ENCODE assay signal across 23 cellular contexts in genomic region chr6:38955876-38956275, GRCh38.
A peak's percentile ranks its signal among the peaks of the same experiment; 100 is the strongest.
DNase-seq lines count a peak whose midpoint lies in the region; ATAC-seq and TF ChIP-seq lines count a peak whose summit lies in the region.
"Had no signal": no experiment of that assay in that cellular context is flagged by ENCODE, and none has a peak within 500 bp of the region (broad histone marks: within the 10 kb centered on the region; RNA-seq: fewer than 3 reads in every experiment).

No MANE protein-coding gene starts in this region.

- H3K27ac Mint-ChIP-seq in Caco-2 (ENCODE audit: unreplicated experiment) = no peak overlapping the region
- H3K27ac Mint-ChIP-seq: CD4-positive, CD25-positive, alpha-beta regulatory T cell; IgD-negative memory B cell had no signal

- intact Hi-C loops in Right ventricle myocardium inferior (cut with DNase I) (no loop called here), cardiac septum (cut with DNase I) (no loop called here), left ventricle myocardium superior (cut with micrococcal nuclease) (no loop called here), Caco-2 (cut with micrococcal nuclease; ENCODE audit: unreplicated experiment) (no loop called here)

- H3K4me3 ChIP-seq in Caco-2 (ENCODE audit: low read depth, low read length) = no peak overlapping the region
- H3K4me3 ChIP-seq: SJSA1 had no signal

- H3K4me1 Mint-ChIP-seq in Caco-2 (ENCODE audit: low read depth, unreplicated experiment) = no peaks in the 10 kb centered on the region
- H3K4me1 Mint-ChIP-seq: CD4-positive, CD25-positive, alpha-beta regulatory T cell had no signal

- ATAC-seq in Right ventricle myocardium inferior (peak; percentile 60), left ventricle myocardium superior (peak; percentile 85), HG03159 (IDR thresholded peaks at IDR 0.05; ENCODE audit: unreplicated experiment) (no peak)
- ATAC-seq: PC-3 had no signal

- CTCF ChIA-PET in Caco-2 (lab: Charles Lee) = interaction anchor here (1.3 kb wide), 1 partner anchor 18 kb away, joined by 3 read pairs; no protein-coding TSS in a partner anchor

- no peak for DNase-seq in Right ventricle myocardium inferior (ENCODE audit: missing footprints)
- DNase-seq in cardiac septum (ENCODE audit: low spot score) = no peak
- DNase-seq in NCI-H446 treated with DMSO at 0.1 percent for 48 hours (lab: John Stamatoyannopoulos, UW) = peak; percentile 99
- peak; percentile 32 for DNase-seq in left ventricle myocardium superior
- peak; percentile 14 for DNase-seq in pons (ENCODE audit: low spot score)
- DNase-seq in islet precursor cell = no peak
- DNase-seq in Caco-2 = no peak
- DNase-seq: 8988T; ACHN; CD4-positive, CD25-positive, alpha-beta regulatory T cell; DMS53; NCI-H1105; NCI-H1436 treated with DMSO at 0.1 percent for 48 hours; NCI-H187 treated with DMSO at 0.1 percent for 48 hours; NCI-H2171 treated with DMSO at 0.1 percent for 48 hours; NCI-H345; NCI-H526; NCI-H82; NK-92 treated with Interleukin-12 subunit alpha and Interleukin-12 subunit beta, amount 100 ng/mL, for 24 hours; PC-3 had no signal

- H3K9me3 ChIP-seq in Caco-2 = no peaks in the 10 kb centered on the region
- H3K9me3 ChIP-seq: SJSA1 had no signal

- peaks cover 16% of the 10 kb centered on the region for H3K27me3 Mint-ChIP-seq in Caco-2 (ENCODE audit: insufficient read depth, unreplicated experiment)
- H3K27me3 Mint-ChIP-seq: CD4-positive, CD25-positive, alpha-beta regulatory T cell had no signal

- H3K27me3 ChIP-seq in Caco-2 (replicated peaks; ENCODE audit: control insufficient read depth, insufficient read depth, low read length) = no peaks in the 10 kb centered on the region
- H3K27me3 ChIP-seq: SJSA1 had no signal

- H3K36me3 Mint-ChIP-seq in Caco-2 (ENCODE audit: insufficient read depth, unreplicated experiment) = no peaks in the 10 kb centered on the region

- no peaks in the 10 kb centered on the region for H3K9me3 Mint-ChIP-seq in Caco-2 (ENCODE audit: unreplicated experiment)

- TF ChIP-seq CTCF in Caco-2 (IDR thresholded peaks at IDR 0.05; ENCODE audit: insufficient read depth in 1 of 2, low read depth in 1 of 2, low read length in 1 of 2, severe bottlenecking in 1 of 2, unreplicated experiment in 1 of 2) = no peak

- no peak overlapping the region for H3K4me3 Mint-ChIP-seq in Caco-2 (ENCODE audit: unreplicated experiment)
- H3K4me3 Mint-ChIP-seq: CD4-positive, CD25-positive, alpha-beta regulatory T cell; IgD-negative memory B cell had no signal

- POLR2A ChIA-PET in Caco-2 (lab: Charles Lee) = no interaction called here

- H3K4me1 ChIP-seq in Caco-2 = no peaks in the 10 kb centered on the region
- H3K4me1 ChIP-seq: SJSA1 had no signal

- H3K36me3 ChIP-seq in Caco-2 (ENCODE audit: control insufficient read depth, insufficient read depth, low read length) = no peaks in the 10 kb centered on the region
- H3K36me3 ChIP-seq: SJSA1 had no signal

- no TSS peak for BruUV-seq in Caco-2 (replicated peaks; lab: Mats Ljungman, UMichigan)

Comparison
In these comparisons a context has a peak if more than half of its experiments do, and no peak if none do; other contexts are left out.
1. DNase-seq: peak in NCI-H446 treated with DMSO at 0.1 percent for 48 hours (single experiment), left ventricle myocardium superior (single experiment) and pons (single experiment); none in Right ventricle myocardium inferior (single experiment), cardiac septum (single experiment), islet precursor cell (single experiment) and Caco-2 (0 of 2).